In the genomic region with DNA sequence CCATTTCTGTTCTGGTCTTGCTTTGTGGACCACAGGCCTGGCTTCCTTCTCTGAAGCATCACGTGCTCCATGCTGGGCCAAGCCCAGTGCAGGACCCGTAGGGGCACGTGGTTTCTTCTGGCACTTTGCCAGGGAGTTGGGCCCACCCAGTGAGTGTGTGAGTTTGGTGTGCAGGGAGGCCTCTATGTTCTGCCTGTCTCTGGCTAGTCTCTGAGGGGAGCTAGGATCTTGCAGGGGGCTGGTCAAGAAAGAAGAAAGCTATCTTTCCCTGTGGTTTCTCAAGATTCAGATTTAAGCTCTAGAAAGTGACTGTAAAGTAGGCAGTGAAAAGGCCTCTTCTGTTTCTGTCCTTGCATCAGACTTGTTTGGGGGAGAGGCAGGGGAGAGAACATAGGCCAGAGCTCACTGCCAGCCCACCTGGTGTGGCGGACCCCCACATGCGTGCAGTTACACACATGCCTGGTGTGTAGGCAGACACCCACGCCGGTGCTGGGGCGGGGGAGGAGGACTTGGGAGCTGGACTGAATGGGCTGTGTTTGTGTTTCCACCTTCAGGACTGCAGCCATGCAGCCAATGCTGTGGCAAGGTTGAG, we compare ENCODE assay signal across 8 cellular contexts. TPM values are rescaled to one million over a fixed set of nuclear protein-coding genes. Genes with fewer than 3 reads are reported as not detected.
DNase-seq lines count a peak whose midpoint lies in the region; ATAC-seq lines count a peak whose summit lies in the region.

No MANE protein-coding gene starts in this region.

- peak overlapping the region; percentile 3 for H3K4me3 ChIP-seq in rectal smooth muscle tissue (ENCODE audit: low read length)

- peak overlapping the region; percentile 31 for H3K4me3 Mint-ChIP-seq in activated CD4-positive, alpha-beta T cell treated with anti-CD3 and anti-CD28 coated beads for 36 hours

- H3K27ac Mint-ChIP-seq in activated CD4-positive, alpha-beta T cell treated with anti-CD3 and anti-CD28 coated beads for 36 hours, result peak overlapping the region; percentile 88

- intact Hi-C loops in activated CD4-positive, alpha-beta T cell treated with anti-CD3 and anti-CD28 coated beads for 36 hours (cut with DNase I, micrococcal nuclease), result loop anchor here in 1 of 2 experiments (1.0 kb wide), 1 partner anchor 10 kb away; no protein-coding TSS in a partner anchor

- peaks cover 91% of the 10 kb centered on the region for H3K4me1 Mint-ChIP-seq in activated CD4-positive, alpha-beta T cell treated with anti-CD3 and anti-CD28 coated beads for 36 hours

- no peak overlapping the region for H3K9ac ChIP-seq in rectal smooth muscle tissue (ENCODE audit: low read length)

- H3K36me3 ChIP-seq in rectal smooth muscle tissue (ENCODE audit: control insufficient read depth, insufficient read depth, low read length), result peaks cover 16% of the 10 kb centered on the region

- peaks cover 61% of the 10 kb centered on the region for H3K36me3 Mint-ChIP-seq in activated CD4-positive, alpha-beta T cell treated with anti-CD3 and anti-CD28 coated beads for 36 hours (ENCODE audit: low read depth)

- H3K27me3 ChIP-seq in rectal smooth muscle tissue (ENCODE audit: control insufficient read depth, insufficient read depth, low read length), result no peaks in the 10 kb centered on the region

- no peaks in the 10 kb centered on the region for H3K9me3 Mint-ChIP-seq in activated CD4-positive, alpha-beta T cell treated with anti-CD3 and anti-CD28 coated beads for 36 hours (ENCODE audit: low read depth)

- peaks cover 43% of the 10 kb centered on the region for H3K4me1 ChIP-seq in rectal smooth muscle tissue (ENCODE audit: control insufficient read depth, insufficient read depth, low read length)

- CTCF ChIA-PET in activated CD4-positive, alpha-beta T cell treated with anti-CD3 and anti-CD28 coated beads for 36 hours (lab: Charles Lee), result interaction anchor here (0.6 to 2.5 kb wide), 13 partner anchors 10 to 1015 kb away, joined by 3 to 8 read pairs (median 3); a partner anchor contains a TSS

- peak; percentile 42 for ATAC-seq in activated CD4-positive, alpha-beta T cell treated with anti-CD3 and anti-CD28 coated beads for 36 hours
- ATAC-seq in HG03457 (IDR thresholded peaks at IDR 0.05; ENCODE audit: unreplicated experiment) (no peak), GM18498 (IDR thresholded peaks at IDR 0.05; ENCODE audit: unreplicated experiment) (no peak)

- peak overlapping the region; percentile 41 for H3K27ac ChIP-seq in rectal smooth muscle tissue (ENCODE audit: low read depth, low read length)

- DNase-seq in activated CD4-positive, alpha-beta T cell treated with anti-CD3 and anti-CD28 coated beads for 36 hours, result peak; percentile 74
- DNase-seq in activated CD4-positive, alpha-beta T cell treated with anti-CD3 and anti-CD28 coated beads, Interleukin-2, amount 50 U/mL, for 4 hours, result no peak
- peak; percentile 85 for DNase-seq in activated CD8-positive, alpha-beta memory T cell treated with anti-CD3 and anti-CD28 coated beads, Interleukin-2, amount 50 U/mL, for 48 hours
- DNase-seq in foreskin melanocyte (peak; percentile 85), NCI-H146 treated with DMSO at 0.1 percent for 48 hours (lab: John Stamatoyannopoulos, UW; ENCODE audit: unreplicated experiment) (no peak)

- H3K27me3 Mint-ChIP-seq in activated CD4-positive, alpha-beta T cell treated with anti-CD3 and anti-CD28 coated beads for 36 hours, result no peaks in the 10 kb centered on the region

- POLR2A ChIA-PET in activated CD4-positive, alpha-beta T cell treated with anti-CD3 and anti-CD28 coated beads for 36 hours (lab: Charles Lee), result interaction anchor here (0.6 to 1.0 kb wide), 2 partner anchors 9 to 13 kb away, joined by 3 to 5 read pairs; no protein-coding TSS in a partner anchor

RNA-seq across cellular contexts. Expression of a gene that starts 11.8 kb away (rescaled TPM):
- 100 to 1,000 TPM; 119 to 144 TPM for total RNA-seq in activated CD4-positive, alpha-beta T cell treated with anti-CD3 and anti-CD28 coated beads for 36 hours

RNA-seq across cellular contexts. Expression of a gene that starts 28.2 kb away (rescaled TPM):
- total RNA-seq in activated CD4-positive, alpha-beta T cell treated with anti-CD3 and anti-CD28 coated beads for 36 hours, result 1,000 to 10,000 TPM; 1,886 to 1,896 TPM

RNA-seq across cellular contexts. Expression of a gene that starts 56.6 kb away (rescaled TPM):
- 10 to 100 TPM; 23.3 to 24.0 TPM for total RNA-seq in activated CD4-positive, alpha-beta T cell treated with anti-CD3 and anti-CD28 coated beads for 36 hours

Comparison
In these comparisons a context has a peak if more than half of its experiments do, and no peak if none do; other contexts are left out.
1. DNase-seq: peak in activated CD4-positive, alpha-beta T cell treated with anti-CD3 and anti-CD28 coated beads for 36 hours (single experiment), activated CD8-positive, alpha-beta memory T cell treated with anti-CD3 and anti-CD28 coated beads, Interleukin-2, amount 50 U/mL, for 48 hours (single experiment) and foreskin melanocyte (single experiment); none in activated CD4-positive, alpha-beta T cell treated with anti-CD3 and anti-CD28 coated beads, Interleukin-2, amount 50 U/mL, for 4 hours (0 of 2) and NCI-H146 treated with DMSO at 0.1 percent for 48 hours (single experiment).